Comparison of ENCODE assay signal across 22 cellular contexts in the genomic region with DNA sequence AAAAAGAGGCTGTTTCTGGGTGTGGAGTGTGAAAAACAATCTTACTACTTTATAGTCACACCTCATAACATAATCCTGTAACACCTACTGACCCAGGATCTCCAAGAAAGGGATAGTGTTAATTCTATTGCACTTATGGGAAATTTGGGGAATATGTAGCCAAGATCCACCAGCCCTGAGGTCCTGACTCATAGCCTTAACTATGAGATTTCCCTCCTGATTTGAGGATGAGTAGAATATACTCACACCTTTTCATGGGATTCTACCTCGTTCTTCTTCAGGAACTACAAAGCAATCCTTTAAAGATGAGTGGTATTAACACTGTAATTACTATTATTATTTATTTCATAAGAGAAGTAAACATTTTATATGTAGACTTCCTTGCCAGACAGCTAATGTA.
"Had no signal": no experiment of that assay in that cellular context is flagged by ENCODE, and none has a peak within 500 bp of the region (broad histone marks: within the 10 kb centered on the region; RNA-seq: fewer than 3 reads in every experiment).

No MANE protein-coding gene starts in this region.

- H3K4me1 Mint-ChIP-seq: natural killer cell had no signal

- H3K9me3 ChIP-seq: colonic mucosa, esophagus squamous epithelium, right atrium auricular region, sigmoid colon, suprapubic skin, thyroid gland had no signal

- H3K4me3 ChIP-seq: colonic mucosa, dorsolateral prefrontal cortex, esophagus squamous epithelium, right atrium auricular region, sigmoid colon, skin epidermis, suprapubic skin, thyroid gland had no signal

- H3K27ac ChIP-seq: dorsolateral prefrontal cortex, right atrium auricular region, sigmoid colon, skin epidermis, suprapubic skin, thyroid gland had no signal

- DNase-seq: colonic mucosa; dorsolateral prefrontal cortex; effector CD8-positive, alpha-beta T cell; esophagus squamous epithelium; foreskin fibroblast; head of caudate nucleus; hippocampal formation; kidney glomerular epithelial cell; natural killer cell; posterior cingulate gyrus; sigmoid colon; stimulated activated CD4-positive, alpha-beta T cell treated with anti-CD3 and anti-CD28 coated beads, Interleukin-12 subunit alpha, Interleukin-12 subunit beta, amount 100 ng/mL, for 4 hours; stimulated activated naive CD4-positive, alpha-beta T cell; thyroid gland had no signal

- FAIRE-seq: endometrium, urothelium cell line had no signal

- H3K4me3 Mint-ChIP-seq: natural killer cell, neural crest cell had no signal

- H3K36me3 ChIP-seq: colonic mucosa, esophagus squamous epithelium, right atrium auricular region, sigmoid colon, suprapubic skin, thyroid gland had no signal

- ATAC-seq: natural killer cell had no signal

- H3K4me1 ChIP-seq: colonic mucosa, right atrium auricular region, sigmoid colon, suprapubic skin, thyroid gland had no signal

- H3K27ac Mint-ChIP-seq: natural killer cell had no signal

- H3K27me3 ChIP-seq: colonic mucosa, esophagus squamous epithelium, right atrium auricular region, sigmoid colon, thyroid gland had no signal

- H3K9me3 Mint-ChIP-seq: mesothelial cell of epicardium, type B pancreatic cell had no signal

- H3K36me3 Mint-ChIP-seq: mesothelial cell of epicardium, natural killer cell, type B pancreatic cell had no signal
